In genomic region chr2:237739101-237739500, GRCh38 we compare ENCODE assay signal across 17 cellular contexts. TPM values are rescaled to one million over a fixed set of nuclear protein-coding genes. Genes with fewer than 3 reads are reported as not detected.
DNase-seq lines count a peak whose midpoint lies in the region; FAIRE-seq and TF ChIP-seq lines count a peak whose summit lies in the region.
"Had no signal": no experiment of that assay in that cellular context is flagged by ENCODE, and none has a peak within 500 bp of the region (broad histone marks: within the 10 kb centered on the region; RNA-seq: fewer than 3 reads in every experiment).

No MANE protein-coding gene starts in this region.

- H3K4me3 ChIP-seq in endothelial cell of umbilical vein (replicated peaks in 1 of 3; ENCODE audit: insufficient read depth in 1 of 3, low read depth in 1 of 3, low read length in 3 of 3) (no peak overlapping the region), muscle layer of colon (ENCODE audit: low read depth in 1 of 2, low read length in 2 of 2) (no peak overlapping the region), stomach (no peak overlapping the region)
- H3K4me3 ChIP-seq: PC-9 had no signal

- POLR2A ChIA-PET in endothelial cell of umbilical vein (lab: Charles Lee) = no interaction called here

- TF ChIP-seq POLR2A in endothelial cell of umbilical vein (IDR thresholded peaks at IDR 0.05; ENCODE audit: low read depth, low read length) (no peak), stomach (IDR thresholded peaks at IDR 0.05) (no peak)

- no peak overlapping the region for H3K27ac ChIP-seq in endothelial cell of umbilical vein (ENCODE audit: insufficient read depth, low read depth, low read length)
- peak overlapping the region; percentile 17 for H3K27ac ChIP-seq in muscle layer of colon (ENCODE audit: low read depth, low read length)
- H3K27ac ChIP-seq in stomach = peak overlapping the region in 4 of 5 donors; percentile 60 to 87 (median 76)
- H3K27ac ChIP-seq: neutrophil, PC-9 had no signal

- H3K4me1 Mint-ChIP-seq in IgD-negative memory B cell = peaks cover 15 to 29% (median 16%) of the 10 kb centered on the region in 3 donors

- H4K20me1 ChIP-seq in endothelial cell of umbilical vein (replicated peaks; ENCODE audit: control insufficient read depth, extremely low read depth, insufficient read depth, low read length) = no peaks in the 10 kb centered on the region

- peak overlapping the region in 2 of 3 donors; percentile 4 to 68 for H3K27ac Mint-ChIP-seq in IgD-negative memory B cell
- H3K27ac Mint-ChIP-seq: dendritic cell treated with granulocyte-macrophage colony-stimulating factor and Interleukin-4, amounts not matched to agents 40 ng/mL and 50 ng/mL, for 4 days had no signal

- H3K4me3 Mint-ChIP-seq in IgD-negative memory B cell = no peak overlapping the region
- H3K4me3 Mint-ChIP-seq: dendritic cell treated with granulocyte-macrophage colony-stimulating factor and Interleukin-4, amounts not matched to agents 40 ng/mL and 50 ng/mL, for 4 days had no signal

- TF ChIP-seq CTCF in endothelial cell of umbilical vein (IDR thresholded peaks at IDR 0.05; ENCODE audit: extremely low read depth in 1 of 2, insufficient read depth in 1 of 2, low read depth in 1 of 2, low read length in 2 of 2) (no peak), stomach (IDR thresholded peaks at IDR 0.05) (no peak)

- H3K36me3 ChIP-seq in endothelial cell of umbilical vein (ENCODE audit: control insufficient read depth in 2 of 2, extremely low read depth in 1 of 2, insufficient read depth in 2 of 2, low read length in 2 of 2) = no peaks in the 10 kb centered on the region
- H3K36me3 ChIP-seq in muscle layer of colon (ENCODE audit: insufficient read depth, low read length) = peaks cover 12% of the 10 kb centered on the region
- H3K36me3 ChIP-seq in stomach = peaks cover 0 to 47% (median 11%) of the 10 kb centered on the region in 4 donors

- H3K9ac ChIP-seq in endothelial cell of umbilical vein (replicated peaks; ENCODE audit: extremely low read depth, insufficient read depth, low read length) (no peak overlapping the region), muscle layer of colon (ENCODE audit: low read length) (peak overlapping the region; percentile 10)

- H3K4me2 ChIP-seq in endothelial cell of umbilical vein (ENCODE audit: insufficient read depth, low read length) = no peak overlapping the region
- H3K4me2 ChIP-seq: PC-9 had no signal

- CTCF ChIA-PET in endothelial cell of umbilical vein (lab: Charles Lee) = interaction anchor here (1.3 kb wide), 1 partner anchor 158 kb away, joined by 4 read pairs; no protein-coding TSS in a partner anchor

- no TSS peak for BruUV-seq in endothelial cell of umbilical vein (replicated peaks; lab: Mats Ljungman, UMichigan)

- FAIRE-seq in endothelial cell of umbilical vein (lab: Jason Lieb, UNC) = no peak
- FAIRE-seq: GM18507, HTR-8/SVneo, islet of Langerhans had no signal

- H3K4me1 ChIP-seq in endothelial cell of umbilical vein (ENCODE audit: control insufficient read depth, extremely low read depth, insufficient read depth, low read length) (peaks cover 27% of the 10 kb centered on the region), muscle layer of colon (ENCODE audit: insufficient read depth, low read length) (peaks cover 86% of the 10 kb centered on the region), stomach (peaks cover 38 to 97% (median 67%) of the 10 kb centered on the region in 4 donors)
- H3K4me1 ChIP-seq: BE2C had no signal

- no peak for TF ChIP-seq EP300 in stomach (IDR thresholded peaks at IDR 0.05)

- intact Hi-C loops in endothelial cell of umbilical vein (cut with micrococcal nuclease) = no loop called here
- intact Hi-C loops in stomach (cut with DNase I; ENCODE audit: low total_unique reads) = no loop called here

- WGBS in stomach, 5 donors = 68 to 81% (median 75%) methylated on average over 15 of the region's 15 CpGs

- H3K27me3 ChIP-seq in endothelial cell of umbilical vein (ENCODE audit: control insufficient read depth in 2 of 2, insufficient read depth in 2 of 2, low read length in 2 of 2) (no peaks in the 10 kb centered on the region), muscle layer of colon (ENCODE audit: control insufficient read depth in 1 of 2, insufficient read depth in 2 of 2, low read length in 2 of 2) (no peaks in the 10 kb centered on the region), stomach (no peaks in the 10 kb centered on the region)
- H3K27me3 ChIP-seq: BE2C, neutrophil had no signal

- no peaks in the 10 kb centered on the region for H3K9me1 ChIP-seq in endothelial cell of umbilical vein (replicated peaks; ENCODE audit: control insufficient read depth, extremely low read depth, insufficient read depth, low read length)

- H3K9me3 ChIP-seq in endothelial cell of umbilical vein (replicated peaks; ENCODE audit: control insufficient read depth, insufficient read depth, low read length) (no peaks in the 10 kb centered on the region), muscle layer of colon (ENCODE audit: low read length) (no peaks in the 10 kb centered on the region), stomach (no peaks in the 10 kb centered on the region)
- H3K9me3 ChIP-seq: BE2C, neutrophil had no signal

- no peaks in the 10 kb centered on the region for H3K36me3 Mint-ChIP-seq in IgD-negative memory B cell

- H3K9me3 Mint-ChIP-seq in IgD-negative memory B cell = no peaks in the 10 kb centered on the region
- H3K9me3 Mint-ChIP-seq: dendritic cell treated with granulocyte-macrophage colony-stimulating factor and Interleukin-4, amounts not matched to agents 40 ng/mL and 50 ng/mL, for 4 days had no signal

- no peak overlapping the region for H2AFZ ChIP-seq in endothelial cell of umbilical vein (ENCODE audit: low read depth, low read length)
- H2AFZ ChIP-seq: PC-9 had no signal

- dilution Hi-C loops in endothelial cell of umbilical vein (cut with MboI; ENCODE audit: extremely low pct_ligation_motif_present, low sequenced_read_pairs) = no loop called here

- DNase-seq in endothelial cell of umbilical vein (ENCODE audit: low read depth, low spot score) (peak; percentile 31), stomach (no peak), NCI-H1417 treated with DMSO at 0.1 percent for 48 hours (lab: John Stamatoyannopoulos, UW) (no peak), NCI-H524 treated with DMSO at 0.1 percent for 48 hours (lab: John Stamatoyannopoulos, UW) (no peak), SKM-1 (lab: John Stamatoyannopoulos, UW; ENCODE audit: unreplicated experiment) (no peak), AML-193 (lab: John Stamatoyannopoulos, UW) (no peak)
- DNase-seq: BE2C; NCI-H345; PC-9; stimulated activated CD8-positive, alpha-beta memory T cell treated with anti-CD3 and anti-CD28 coated beads, Interleukin-4, amount 100 ng/mL, for 48 hours had no signal

- H3K27me3 Mint-ChIP-seq in IgD-negative memory B cell = no peaks in the 10 kb centered on the region
- H3K27me3 Mint-ChIP-seq: dendritic cell treated with granulocyte-macrophage colony-stimulating factor and Interleukin-4, amounts not matched to agents 40 ng/mL and 50 ng/mL, for 4 days had no signal

- H3K79me2 ChIP-seq in endothelial cell of umbilical vein (ENCODE audit: control insufficient read depth, insufficient read depth, low read length) = peaks cover 65% of the 10 kb centered on the region

TF ChIP-seq in endothelial cell of umbilical vein, 7 proteins besides CTCF, POLR2A, EP300 and RAD21:
- no peak for TF ChIP-seq EZH2 (IDR thresholded peaks at IDR 0.05; ENCODE audit: borderline replicate concordance, low read depth, low read length, severe bottlenecking)
- TF ChIP-seq, protein P1, sequence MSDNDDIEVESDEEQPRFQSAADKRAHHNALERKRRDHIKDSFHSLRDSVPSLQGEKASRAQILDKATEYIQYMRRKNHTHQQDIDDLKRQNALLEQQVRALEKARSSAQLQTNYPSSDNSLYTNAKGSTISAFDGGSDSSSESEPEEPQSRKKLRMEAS (IDR thresholded peaks at IDR 0.05; ENCODE audit: insufficient read depth, insufficient read length) = no peak
- no peak for TF ChIP-seq POLR2AphosphoS5 (IDR thresholded peaks at IDR 0.05; ENCODE audit: insufficient read depth, low read depth, low read length)
- no peak for TF ChIP-seq FOS (IDR thresholded peaks at IDR 0.05; ENCODE audit: borderline replicate concordance, insufficient read depth, low read length)
- TF ChIP-seq GATA2 (IDR thresholded peaks at IDR 0.05; ENCODE audit: insufficient read depth, insufficient read length, low read depth, low read length) = no peak
- TF ChIP-seq JUN (IDR thresholded peaks at IDR 0.05; ENCODE audit: borderline replicate concordance, insufficient read depth, insufficient read length, low read depth) = no peak
- TF ChIP-seq MYC (IDR thresholded peaks at IDR 0.05; ENCODE audit: low read depth, low read length) = no peak
TF ChIP-seq in endothelial cell of umbilical vein: peak in this region for 0.

RNA-seq across cellular contexts. Expression of gene RBM44, which starts 59.5 kb away (rescaled TPM):
- polyA plus RNA-seq in IgD-negative memory B cell (0.11 TPM), endothelial cell of umbilical vein (0.14 and 0.16 TPM in 2 replicates), stomach (under 1 TPM in 1 of 3 donors, not detected in 2; 0.35 TPM)
- total RNA-seq in endothelial cell of umbilical vein (0.44 and 0.53 TPM in 2 replicates), stomach (1 to 10 TPM in 3 of 5 donors, under 1 TPM in 1, not detected in 1; under 0.01 to 2.4 (median 1.9) TPM)
- 0.09 and 0.14 TPM in 2 replicates for polyA plus RNA-seq in endothelial cell of umbilical vein (2011; cell fraction: cytosol; rRNA removed)
- polyA plus RNA-seq in endothelial cell of umbilical vein (2011; cell fraction: nucleus; rRNA removed) = 1.7 and 2.0 TPM in 2 replicates
- polyA plus RNA-seq in endothelial cell of umbilical vein (2012) = 0.20 and 0.29 TPM in 2 replicates
- polyA minus RNA-seq in endothelial cell of umbilical vein = 0.38 TPM in 1 of 2 replicates, not detected in the other
- polyA minus RNA-seq in endothelial cell of umbilical vein (2011; cell fraction: cytosol; rRNA and poly(A)+ RNA removed) = not detected
- polyA minus RNA-seq in endothelial cell of umbilical vein (2011; cell fraction: nucleus; rRNA and poly(A)+ RNA removed) = 0.87 and 1.0 TPM in 2 replicates
